ENCODE assay signal across 30 cellular contexts in the genomic region with DNA sequence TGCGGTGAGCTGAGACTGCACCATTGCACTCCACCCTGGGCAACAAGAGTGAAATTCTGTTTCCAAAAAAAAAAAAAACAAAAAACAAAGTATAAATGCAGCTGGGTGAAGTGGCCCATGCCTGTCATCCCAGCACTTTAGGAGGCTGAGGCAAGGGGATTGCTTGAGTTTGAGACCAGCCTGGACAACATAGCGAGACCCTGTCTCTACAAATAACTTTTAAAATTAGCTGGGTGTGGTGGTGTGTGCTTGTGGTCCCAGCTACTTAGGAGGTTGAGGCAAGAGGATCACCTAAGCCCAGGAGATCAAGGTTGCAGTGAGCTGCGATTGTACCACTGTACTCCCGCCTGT.
"Had no signal": no experiment of that assay in that cellular context is flagged by ENCODE, and none has a peak within 500 bp of the region (broad histone marks: within the 10 kb centered on the region; RNA-seq: fewer than 3 reads in every experiment).

No MANE protein-coding gene starts in this region.

- H3K4me3 ChIP-seq: coronary artery, dorsolateral prefrontal cortex had no signal

- H3K36me3 Mint-ChIP-seq: activated naive CD8-positive, alpha-beta T cell had no signal

- ATAC-seq: activated CD4-positive, CD25-positive, alpha-beta regulatory T cell treated with anti-CD3 and anti-CD28 coated beads, Interleukin-2, amount 50 U/mL, for 24 hours; activated CD8-positive, alpha-beta T cell treated with anti-CD3 and anti-CD28 coated beads for 36 hours; activated T-cell treated with anti-CD3 and anti-CD28 coated beads, Interleukin-2, amount 50 U/mL, for 4 hours; activated T-helper 17 cell treated with anti-CD3 and anti-CD28 coated beads, Interleukin-2, amount 50 U/mL, for 72 hours; esophagus mucosa; T-helper 17 cell had no signal

- H3K4me3 Mint-ChIP-seq: activated B cell treated with CpG ODN at 0.5 μM for 24 hours; activated CD8-positive, alpha-beta T cell treated with anti-CD3 and anti-CD28 coated beads for 36 hours; activated naive CD8-positive, alpha-beta T cell; activated T-cell treated with anti-CD3 and anti-CD28 coated beads, Interleukin-2, amount 50 U/mL, for 4 hours; activated T-helper 17 cell treated with anti-CD3 and anti-CD28 coated beads, Interleukin-2, amount 50 U/mL, for 72 hours; central memory CD8-positive, alpha-beta T cell; dendritic cell treated with granulocyte-macrophage colony-stimulating factor and Interleukin-4, amounts not matched to agents 40 ng/mL and 50 ng/mL, for 4 days; endodermal cell; T-helper 17 cell; T-helper 2 cell treated with Interferon-gamma antibody and Interleukin-4, amounts not matched to agents 5 μg/mL and 100 μg/mL, for 36 hours had no signal

- H3K27ac ChIP-seq: brain microvascular endothelial cell, coronary artery, dorsolateral prefrontal cortex, WERI-Rb-1 had no signal

- DNase-seq: activated B cell treated with CpG ODN at 0.5 μM for 24 hours; activated CD4-positive, alpha-beta T cell treated with anti-CD3 and anti-CD28 coated beads for 48 hours; activated CD4-positive, alpha-beta T cell treated with anti-CD3 and anti-CD28 coated beads, Interleukin-2, amount 50 U/mL, for 1 hour; activated CD4-positive, alpha-beta T cell treated with anti-CD3 and anti-CD28 coated beads, Interleukin-2, amount 50 U/mL, for 48 hours; activated CD8-positive, alpha-beta memory T cell treated with anti-CD3 and anti-CD28 coated beads for 24 hours; activated CD8-positive, alpha-beta T cell treated with anti-CD3 and anti-CD28 coated beads for 36 hours; activated effector memory CD4-positive, alpha-beta T cell treated with Interleukin-2 at 50 U/mL for 16 hours; activated gamma-delta T cell treated with Interleukin-2 at 50 U/mL for 16 hours; activated naive CD4-positive, alpha-beta T cell treated with anti-CD3 and anti-CD28 coated beads, Interleukin-2, amount 50 U/mL, for 16 hours; activated naive CD4-positive, alpha-beta T cell treated with Interleukin-2 at 50 U/mL for 16 hours; activated T-cell treated with anti-CD3 and anti-CD28 coated beads, Interleukin-2, amount 50 U/mL, for 4 hours; amniotic stem cell; anterior cingulate cortex; brain microvascular endothelial cell; dorsolateral prefrontal cortex; effector memory CD4-positive, alpha-beta T cell; endodermal cell; foreskin fibroblast; T-helper 1 cell; T-helper 17 cell; T1000; WERI-Rb-1 had no signal

- H3K4me1 Mint-ChIP-seq: activated B cell treated with CpG ODN at 0.5 μM for 24 hours; activated T-helper 17 cell treated with anti-CD3 and anti-CD28 coated beads, Interleukin-2, amount 50 U/mL, for 72 hours; central memory CD8-positive, alpha-beta T cell; endodermal cell; T-helper 17 cell had no signal

- H3K36me3 ChIP-seq: brain microvascular endothelial cell, WERI-Rb-1 had no signal

- H3K27ac Mint-ChIP-seq: activated B cell treated with CpG ODN at 0.5 μM for 24 hours; activated naive CD8-positive, alpha-beta T cell; activated T-helper 17 cell treated with anti-CD3 and anti-CD28 coated beads, Interleukin-2, amount 50 U/mL, for 72 hours; dendritic cell treated with granulocyte-macrophage colony-stimulating factor and Interleukin-4, amounts not matched to agents 40 ng/mL and 50 ng/mL, for 4 days; endodermal cell; T-helper 17 cell; T-helper 2 cell treated with Interferon-gamma antibody and Interleukin-4, amounts not matched to agents 5 μg/mL and 100 μg/mL, for 36 hours had no signal

- H3K27me3 Mint-ChIP-seq: activated B cell treated with CpG ODN at 0.5 μM for 24 hours; activated CD8-positive, alpha-beta T cell treated with anti-CD3 and anti-CD28 coated beads for 36 hours; activated naive CD8-positive, alpha-beta T cell; activated T-helper 17 cell treated with anti-CD3 and anti-CD28 coated beads, Interleukin-2, amount 50 U/mL, for 72 hours; central memory CD8-positive, alpha-beta T cell; dendritic cell treated with granulocyte-macrophage colony-stimulating factor and Interleukin-4, amounts not matched to agents 40 ng/mL and 50 ng/mL, for 4 days; T-helper 17 cell had no signal

- H3K27me3 ChIP-seq: brain microvascular endothelial cell, dorsolateral prefrontal cortex had no signal

- H3K9me3 Mint-ChIP-seq: activated B cell treated with CpG ODN at 0.5 μM for 24 hours; activated CD8-positive, alpha-beta T cell treated with anti-CD3 and anti-CD28 coated beads for 36 hours; activated T-cell treated with anti-CD3 and anti-CD28 coated beads, Interleukin-2, amount 50 U/mL, for 4 hours; activated T-helper 17 cell treated with anti-CD3 and anti-CD28 coated beads, Interleukin-2, amount 50 U/mL, for 72 hours; central memory CD8-positive, alpha-beta T cell; dendritic cell treated with granulocyte-macrophage colony-stimulating factor and Interleukin-4, amounts not matched to agents 40 ng/mL and 50 ng/mL, for 4 days; endodermal cell; T-helper 2 cell treated with Interferon-gamma antibody and Interleukin-4, amounts not matched to agents 5 μg/mL and 100 μg/mL, for 36 hours had no signal
